Comparison of ENCODE assay signal across 16 cellular contexts in genomic region chr2:188776634-188777033, GRCh38.
DNase-seq lines count a peak whose midpoint lies in the region; ATAC-seq lines count a peak whose summit lies in the region.
"Had no signal": no experiment of that assay in that cellular context is flagged by ENCODE, and none has a peak within 500 bp of the region (broad histone marks: within the 10 kb centered on the region; RNA-seq: fewer than 3 reads in every experiment).

No MANE protein-coding gene starts in this region.

- no peak for ATAC-seq in GM21529 (IDR thresholded peaks at IDR 0.05; ENCODE audit: unreplicated experiment)
- ATAC-seq in stimulated activated naive CD8-positive, alpha-beta T cell treated with anti-CD3 and anti-CD28 coated beads, Interleukin-15, Interleukin-2, amounts not matched to agents 100 U/mL and 50 U/mL, for 24 hours: no peak
- ATAC-seq: esophagus mucosa had no signal

- DNase-seq in ACHN: peak; percentile 41
- DNase-seq in HS-5 (ENCODE audit: low read depth): peak; percentile 79
- DNase-seq in astrocyte of the hippocampus (ENCODE audit: low read depth, low spot score): peak; percentile 56
- peak; percentile 27 for DNase-seq in hepatic stellate cell (ENCODE audit: low spot score)
- DNase-seq in Ammon's horn (ENCODE audit: low spot score): no peak
- no peak for DNase-seq in stimulated activated naive CD8-positive, alpha-beta T cell treated with anti-CD3 and anti-CD28 coated beads, Interleukin-15, Interleukin-2, amounts not matched to agents 100 U/mL and 50 U/mL, for 24 hours
- DNase-seq in NCI-H187 (lab: John Stamatoyannopoulos, UW): no peak
- DNase-seq: activated CD4-positive, alpha-beta T cell treated with anti-CD3 and anti-CD28 coated beads for 1 hour; activated naive CD8-positive, alpha-beta T cell treated with anti-CD3 and anti-CD28 coated beads, Interleukin-2, amount 10 ng/mL, durations not matched to agents 7 days and 5 days; DMS153; NCI-H1694 treated with DMSO at 0.1 percent for 48 hours; NCI-H774; RPMI8226; small intestine had no signal

- in situ Hi-C loops in ACHN (cut with HindIII; ENCODE audit: low pct_ligation_motif_present, low pct_unique_long_range_greater_than_20kb, low sequenced_read_pairs): no loop called here

Comparison
In these comparisons a context has a peak if more than half of its experiments do, and no peak if none do; other contexts are left out.
1. DNase-seq: peak in ACHN (single experiment), HS-5 (single experiment), astrocyte of the hippocampus (single experiment) and hepatic stellate cell (single experiment); none in Ammon's horn (single experiment), stimulated activated naive CD8-positive, alpha-beta T cell treated with anti-CD3 and anti-CD28 coated beads, Interleukin-15, Interleukin-2, amounts not matched to agents 100 U/mL and 50 U/mL, for 24 hours (single experiment) and NCI-H187 (0 of 2).